ENCODE assay signal across 12 cellular contexts in the genomic region with DNA sequence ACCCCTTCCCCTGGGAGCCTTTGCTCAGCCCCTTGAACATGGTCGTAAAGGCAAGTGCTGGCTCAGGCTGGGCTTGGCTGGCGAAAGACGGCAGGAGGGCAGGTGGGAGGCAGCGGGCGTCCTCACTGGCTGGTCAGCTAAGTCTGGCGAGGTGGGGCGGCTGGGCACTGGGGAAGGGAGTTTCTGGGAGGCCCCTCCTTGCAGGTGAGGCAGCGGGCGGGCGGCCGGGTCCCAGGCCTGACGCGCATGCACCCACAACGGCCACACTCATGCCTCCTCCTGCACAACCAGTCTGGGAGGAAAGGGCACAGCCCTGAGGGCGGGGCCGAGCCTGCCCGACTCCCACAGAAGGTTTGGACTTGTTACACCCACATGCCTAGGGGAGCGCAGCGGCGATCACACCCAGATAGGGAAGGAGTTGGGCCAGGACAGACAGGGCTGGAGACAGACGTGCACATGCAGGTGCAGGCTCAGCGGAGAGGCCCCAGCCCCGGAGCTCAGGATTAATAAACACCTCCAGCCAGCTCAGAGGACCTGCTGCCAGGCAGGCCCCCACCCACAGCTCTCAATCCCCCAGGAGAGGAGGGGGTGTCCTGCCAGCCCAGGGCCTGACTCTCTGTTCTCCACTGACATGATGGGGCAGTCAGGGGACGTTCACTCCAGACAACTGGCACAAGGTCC. TPM values are rescaled to one million over a fixed set of nuclear protein-coding genes. Genes with fewer than 3 reads are reported as not detected.
DNase-seq lines count a peak whose midpoint lies in the region; ATAC-seq and TF ChIP-seq lines count a peak whose summit lies in the region.
"Had no signal": no experiment of that assay in that cellular context is flagged by ENCODE, and none has a peak within 500 bp of the region (broad histone marks: within the 10 kb centered on the region; RNA-seq: fewer than 3 reads in every experiment).

A gene (minus strand): TSS at position 148 of the 681 bp plus-strand sequence. CDS start 108 bp downstream, at position 40.

- H3K27ac Mint-ChIP-seq in Caco-2 (ENCODE audit: unreplicated experiment) (peak within 1 kb of the TSS; percentile 50), endodermal cell (no peak within 1 kb of the TSS)

- H3K4me3 ChIP-seq in Caco-2 (ENCODE audit: low read depth, low read length) = no peak within 1 kb of the TSS
- no peak within 1 kb of the TSS for H3K4me3 ChIP-seq in endodermal cell (ENCODE audit: low read length)
- no peak within 1 kb of the TSS for H3K4me3 ChIP-seq in osteoblast (ENCODE audit: insufficient read depth, low read length)
- H3K4me3 ChIP-seq: tibial artery had no signal

- H3K27me3 Mint-ChIP-seq in Caco-2 (ENCODE audit: insufficient read depth, unreplicated experiment) = no peaks in the 10 kb centered on the region
- peaks cover 5% of the 10 kb centered on the region for H3K27me3 Mint-ChIP-seq in endodermal cell (ENCODE audit: insufficient read depth)

- DNase-seq in Caco-2 (peak in 1 of 2 experiments; percentile 57), NCI-H226 (peak; percentile 79), endodermal cell (peak; percentile 75), osteoblast (ENCODE audit: insufficient read length, low spot score, missing footprints) (peak; percentile 41), amygdala (lab: John Stamatoyannopoulos, UW) (no peak)
- DNase-seq in stimulated activated naive CD4-positive, alpha-beta T cell (lab: John Stamatoyannopoulos, UW) = no peak
- DNase-seq: NCI-H2081; stimulated activated CD4-positive, alpha-beta T cell treated with anti-CD3 and anti-CD28 coated beads, Interleukin-4, amount 100 ng/mL, for 24 hours; tibial artery had no signal

- H3K36me3 ChIP-seq in Caco-2 (ENCODE audit: control insufficient read depth, insufficient read depth, low read length) (no peaks in the 10 kb centered on the region), endodermal cell (ENCODE audit: control insufficient read depth, insufficient read depth, low read length) (no peaks in the 10 kb centered on the region), osteoblast (ENCODE audit: insufficient read depth, low read length) (no peaks in the 10 kb centered on the region)

- H4K20me1 ChIP-seq in osteoblast (ENCODE audit: insufficient read depth, low read length) = no peaks in the 10 kb centered on the region

- CTCF ChIA-PET in Caco-2 (lab: Charles Lee) = interaction anchor here (0.6 to 1.0 kb wide), 2 partner anchors 13 to 343 kb away, joined by 3 read pairs; no protein-coding TSS in a partner anchor

- ATAC-seq in HG03354 (IDR thresholded peaks at IDR 0.05; ENCODE audit: poor library complexity, severe bottlenecking, unreplicated experiment) = no peak
- no peak for ATAC-seq in HG02588 (IDR thresholded peaks at IDR 0.05; ENCODE audit: unreplicated experiment)

- no peak within 1 kb of the TSS for H2AFZ ChIP-seq in osteoblast (ENCODE audit: low read length)

- no peaks in the 10 kb centered on the region for H3K79me2 ChIP-seq in osteoblast (ENCODE audit: insufficient read depth, low read length)

- TF ChIP-seq CTCF in Caco-2 (IDR thresholded peaks at IDR 0.05; ENCODE audit: insufficient read depth in 1 of 2, low read depth in 1 of 2, low read length in 1 of 2, severe bottlenecking in 1 of 2, unreplicated experiment in 1 of 2) (no peak), endodermal cell (conservative IDR thresholded peaks at IDR 0.05) (no peak), osteoblast (IDR thresholded peaks at IDR 0.05; ENCODE audit: extremely low read depth, low read depth, low read length) (no peak)

- intact Hi-C loops in Caco-2 (cut with micrococcal nuclease; ENCODE audit: unreplicated experiment) = no loop called here

- no peak within 1 kb of the TSS for H3K9ac ChIP-seq in endodermal cell (ENCODE audit: extremely low read depth, low read length, poor library complexity, severe bottlenecking)

- H3K4me1 Mint-ChIP-seq in Caco-2 (ENCODE audit: low read depth, unreplicated experiment) = peaks cover 10% of the 10 kb centered on the region
- H3K4me1 Mint-ChIP-seq in endodermal cell = peaks cover 12% of the 10 kb centered on the region

- H3K9me3 ChIP-seq in Caco-2 (no peaks in the 10 kb centered on the region; the same call in 1 of the 2 replicates), endodermal cell (ENCODE audit: control insufficient read depth, low read length) (no peaks in the 10 kb centered on the region), osteoblast (ENCODE audit: low read depth, low read length) (no peaks in the 10 kb centered on the region)
- H3K9me3 ChIP-seq: tibial artery had no signal

- H3K36me3 Mint-ChIP-seq in Caco-2 (ENCODE audit: insufficient read depth, unreplicated experiment) (peaks cover 8% of the 10 kb centered on the region), endodermal cell (ENCODE audit: low read depth) (no peaks in the 10 kb centered on the region)

- POLR2A ChIA-PET in Caco-2 (lab: Charles Lee) = no interaction called here

- 93 to 95% methylated on average over 8 to 24 of the region's 24 CpGs for WGBS in endodermal cell (ENCODE audit: insufficient coverage in 1 of 2, insufficient read length in 1 of 2), 2 experiments

- H3K27me3 ChIP-seq in Caco-2 (replicated peaks; ENCODE audit: control insufficient read depth, insufficient read depth, low read length) (no peaks in the 10 kb centered on the region), endodermal cell (ENCODE audit: control insufficient read depth, insufficient read depth, low read length, poor library complexity, severe bottlenecking) (no peaks in the 10 kb centered on the region), osteoblast (ENCODE audit: insufficient read depth, low read length) (no peaks in the 10 kb centered on the region)

- H3K9me3 Mint-ChIP-seq in Caco-2 (ENCODE audit: unreplicated experiment) (no peaks in the 10 kb centered on the region), endodermal cell (no peaks in the 10 kb centered on the region)

- H3K4me2 ChIP-seq in osteoblast (ENCODE audit: insufficient read depth, low read length) = no peak within 1 kb of the TSS

- H3K27ac ChIP-seq in endodermal cell (ENCODE audit: low read depth, low read length) (no peak within 1 kb of the TSS), osteoblast (ENCODE audit: low read depth, low read length) (no peak within 1 kb of the TSS)
- H3K27ac ChIP-seq: tibial artery had no signal

- no peak within 1 kb of the TSS for H3K4me3 Mint-ChIP-seq in Caco-2 (ENCODE audit: unreplicated experiment)
- no peak within 1 kb of the TSS for H3K4me3 Mint-ChIP-seq in endodermal cell

- H3K4me1 ChIP-seq in Caco-2 (peaks cover 11% of the 10 kb centered on the region), endodermal cell (ENCODE audit: control insufficient read depth, insufficient read depth, low read length) (peaks cover 4% of the 10 kb centered on the region), osteoblast (ENCODE audit: insufficient read depth, low read length) (no peaks in the 10 kb centered on the region)
- H3K4me1 ChIP-seq: tibial artery had no signal

- BruUV-seq in Caco-2 (replicated peaks; lab: Mats Ljungman, UMichigan) = no TSS peak

RNA-seq across cellular contexts. Expression of the gene that starts here (rescaled TPM):
- 0.16 and 0.46 TPM in 2 replicates for total RNA-seq in Caco-2 (2022)
- total RNA-seq in endodermal cell = under 1 TPM; 0.20 to 0.51 TPM
- polyA plus RNA-seq in endodermal cell (2013, experiment 1 of 2) = 0.04 TPM
- polyA plus RNA-seq in endodermal cell (2013, experiment 2 of 2) = not detected
- total RNA-seq in osteoblast = not detected in 2 replicates
- total RNA-seq: frontal cortex had no signal

Comparison
In these comparisons a context has a peak if more than half of its experiments do, and no peak if none do; other contexts are left out.
1. Peak in DNase-seq in endodermal cell; RNA of the gene not detected or under 1 TPM.
2. Peak in DNase-seq in osteoblast; RNA of the gene not detected or under 1 TPM.